25 cellular contexts compared by ENCODE assay signal in genomic region chr9:97941323-97941722, GRCh38. TPM values are rescaled to one million over a fixed set of nuclear protein-coding genes. Genes with fewer than 3 reads are reported as not detected.
DNase-seq lines count a peak whose midpoint lies in the region; FAIRE-seq and TF ChIP-seq lines count a peak whose summit lies in the region.
"Had no signal": no experiment of that assay in that cellular context is flagged by ENCODE, and none has a peak within 500 bp of the region (broad histone marks: within the 10 kb centered on the region; RNA-seq: fewer than 3 reads in every experiment).

No MANE protein-coding gene starts in this region.

- TF ChIP-seq POLR2A in GM12891 (IDR thresholded peaks at IDR 0.05; ENCODE audit: low read depth, low read length), result no peak

- no peak for TF ChIP-seq RAD21 in neural cell (conservative IDR thresholded peaks at IDR 0.05)

- peak; percentile 40 for FAIRE-seq in GM12891 (lab: Jason Lieb, UNC)
- FAIRE-seq: A204.1, D721Med, GM12878, GM18507 had no signal

- peaks cover 72% of the 10 kb centered on the region for H3K4me1 ChIP-seq in Loucy (ENCODE audit: insufficient read depth, low read length, poor library complexity, severe bottlenecking)
- H3K4me1 ChIP-seq in SJCRH30, result no peaks in the 10 kb centered on the region
- H3K4me1 ChIP-seq: BE2C, Caco-2 had no signal

- DNase-seq in GM12891 (ENCODE audit: insufficient read length, low spot score), result no peak
- no peak for DNase-seq in SJCRH30
- no peak for DNase-seq in EL
- no peak for DNase-seq in osteocyte (ENCODE audit: extremely low spot score, unreplicated experiment)
- DNase-seq: 8988T; ACHN; BE2C; C1 segment of cervical spinal cord; Caco-2; Calu3; CD4-positive, alpha-beta memory T cell; CD4-positive, CD25-positive, alpha-beta regulatory T cell; DMS79 treated with DMSO at 0.1 percent for 48 hours; GDM1 had no signal

- H3K4me2 ChIP-seq in Loucy (ENCODE audit: low read depth, low read length, poor library complexity, severe bottlenecking) (no peak overlapping the region), neural cell (ENCODE audit: low read length) (peak overlapping the region; percentile 37)
- H3K4me2 ChIP-seq: BLaER1 had no signal

- no peaks in the 10 kb centered on the region for H3K36me3 Mint-ChIP-seq in osteocyte (ENCODE audit: unreplicated experiment)
- H3K36me3 Mint-ChIP-seq: CD14-positive monocyte; CD4-positive, alpha-beta memory T cell; CD4-positive, CD25-positive, alpha-beta regulatory T cell had no signal

- no peak overlapping the region for H3K4me3 Mint-ChIP-seq in osteocyte (ENCODE audit: unreplicated experiment)
- H3K4me3 Mint-ChIP-seq: CD14-positive monocyte; CD4-positive, alpha-beta memory T cell; CD4-positive, CD25-positive, alpha-beta regulatory T cell had no signal

- H3K9me2 ChIP-seq in Loucy (replicated peaks; ENCODE audit: low read depth, low read length) (no peaks in the 10 kb centered on the region), neural cell (ENCODE audit: insufficient read depth, low read length) (no peaks in the 10 kb centered on the region)

- peak overlapping the region; percentile 62 for H3K27ac ChIP-seq in neural cell (ENCODE audit: low read length)
- H3K27ac ChIP-seq in SJCRH30, result no peak overlapping the region
- H3K27ac ChIP-seq: BLaER1 had no signal

- H3K36me3 ChIP-seq in Loucy (ENCODE audit: insufficient read depth, low read length), result no peaks in the 10 kb centered on the region
- H3K36me3 ChIP-seq in neural cell (ENCODE audit: insufficient read depth, low read length), result no peaks in the 10 kb centered on the region
- no peaks in the 10 kb centered on the region for H3K36me3 ChIP-seq in SJCRH30
- H3K36me3 ChIP-seq: BE2C, BLaER1 had no signal

- peak overlapping the region; percentile 50; the same call in 1 of the 2 replicates for H2AFZ ChIP-seq in Loucy (ENCODE audit: low read length)
- H2AFZ ChIP-seq in neural cell (ENCODE audit: low read depth, low read length), result no peak overlapping the region

- no peaks in the 10 kb centered on the region for H3K9me3 Mint-ChIP-seq in osteocyte (ENCODE audit: unreplicated experiment)
- H3K9me3 Mint-ChIP-seq: CD14-positive monocyte had no signal

- H4K20me1 ChIP-seq in Loucy (ENCODE audit: insufficient read depth, low read length, poor library complexity, severe bottlenecking), result no peaks in the 10 kb centered on the region
- H4K20me1 ChIP-seq in neural cell (ENCODE audit: insufficient read depth), result no peaks in the 10 kb centered on the region
- H4K20me1 ChIP-seq: BLaER1 had no signal

- H3K27ac Mint-ChIP-seq in osteocyte (ENCODE audit: unreplicated experiment), result no peak overlapping the region
- H3K27ac Mint-ChIP-seq: CD14-positive monocyte; CD4-positive, CD25-positive, alpha-beta regulatory T cell had no signal

- no peak for TF ChIP-seq CTCF in Loucy (conservative IDR thresholded peaks at IDR 0.05; ENCODE audit: low read length)
- no peak for TF ChIP-seq CTCF in neural cell (IDR thresholded peaks at IDR 0.05; ENCODE audit: poor library complexity, severe bottlenecking)
- TF ChIP-seq CTCF in osteocyte (IDR thresholded peaks at IDR 0.05), result no peak

- H3K27me3 Mint-ChIP-seq in osteocyte (ENCODE audit: unreplicated experiment), result peaks cover 64% of the 10 kb centered on the region
- H3K27me3 Mint-ChIP-seq: CD4-positive, alpha-beta memory T cell had no signal

- peak overlapping the region; percentile 76 for H3K9ac ChIP-seq in Loucy (ENCODE audit: low read depth, low read length, poor library complexity, severe bottlenecking)
- H3K9ac ChIP-seq in neural cell (ENCODE audit: low read length), result no peak overlapping the region
- H3K9ac ChIP-seq: BLaER1 had no signal

- H3K4me1 Mint-ChIP-seq in osteocyte (ENCODE audit: unreplicated experiment), result no peaks in the 10 kb centered on the region

- TF ChIP-seq EP300 in neural cell (conservative IDR thresholded peaks at IDR 0.05; ENCODE audit: poor library complexity, severe bottlenecking), result no peak

- H3F3A ChIP-seq in Loucy (ENCODE audit: low read depth) (peaks cover 10% of the 10 kb centered on the region), neural cell (ENCODE audit: insufficient read depth, low read length, poor library complexity, severe bottlenecking) (no peaks in the 10 kb centered on the region)

- no peak overlapping the region for H3K4me3 ChIP-seq in Loucy (ENCODE audit: low read length, poor library complexity, severe bottlenecking)
- H3K4me3 ChIP-seq in neural cell (ENCODE audit: low read length), result no peak overlapping the region
- no peak overlapping the region for H3K4me3 ChIP-seq in SJCRH30
- H3K4me3 ChIP-seq: BLaER1, GM12878 had no signal

- no peaks in the 10 kb centered on the region for H3K27me3 ChIP-seq in Loucy (ENCODE audit: insufficient read depth, low read length, poor library complexity, severe bottlenecking)
- H3K27me3 ChIP-seq in neural cell (ENCODE audit: insufficient read depth, low read depth, low read length), result peaks cover 62% of the 10 kb centered on the region
- H3K27me3 ChIP-seq in SJCRH30, result peaks cover 27% of the 10 kb centered on the region; the same call in 1 of the 2 replicates
- H3K27me3 ChIP-seq: BLaER1 had no signal

- peaks cover 16% of the 10 kb centered on the region for H3K79me2 ChIP-seq in Loucy (ENCODE audit: insufficient read depth, low read length)
- H3K79me2 ChIP-seq in neural cell (replicated peaks; ENCODE audit: insufficient read depth, low read length), result no peaks in the 10 kb centered on the region

- H3K9me3 ChIP-seq in Loucy (ENCODE audit: insufficient read depth, low read depth, low read length), result no peaks in the 10 kb centered on the region
- H3K9me3 ChIP-seq in neural cell (ENCODE audit: low read length), result no peaks in the 10 kb centered on the region
- peaks cover 3% of the 10 kb centered on the region; the same call in 1 of the 2 replicates for H3K9me3 ChIP-seq in SJCRH30 (replicated peaks)
- H3K9me3 ChIP-seq: BE2C, BLaER1, Caco-2 had no signal

TF ChIP-seq in GM12891, 5 proteins besides CTCF, POLR2A, EP300 and RAD21:
- TF ChIP-seq POU2F2 (IDR thresholded peaks at IDR 0.05; ENCODE audit: low read depth, low read length) (no peak), PAX5 (IDR thresholded peaks at IDR 0.05; ENCODE audit: insufficient read depth, low read length, severe bottlenecking) (no peak), TAF1 (IDR thresholded peaks at IDR 0.05; ENCODE audit: low read depth, low read length) (no peak), POLR2AphosphoS5 (IDR thresholded peaks at IDR 0.05; ENCODE audit: low read depth, low read length) (no peak), SPI1 (IDR thresholded peaks at IDR 0.05; ENCODE audit: low read depth, low read length) (no peak)

TF ChIP-seq in neural cell, 6 proteins besides CTCF, POLR2A, EP300 and RAD21:
- TF ChIP-seq TAF1 (IDR thresholded peaks at IDR 0.05; ENCODE audit: low read depth), result no peak
- TF ChIP-seq EZH2 (IDR thresholded peaks at IDR 0.05; ENCODE audit: borderline replicate concordance, insufficient read depth, low read length, poor library complexity, severe bottlenecking), result no peak
- no peak for TF ChIP-seq SMC3 (conservative IDR thresholded peaks at IDR 0.05; ENCODE audit: poor library complexity)
- TF ChIP-seq MXI1 (conservative IDR thresholded peaks at IDR 0.05; ENCODE audit: poor library complexity, severe bottlenecking), result no peak
- TF ChIP-seq POLR2AphosphoS5 (IDR thresholded peaks at IDR 0.05), result no peak
- TF ChIP-seq REST (IDR thresholded peaks at IDR 0.05; ENCODE audit: borderline replicate concordance), result no peak

RNA-seq across cellular contexts. Expression of gene HEMGN, which starts 3.4 kb away (rescaled TPM):
- 0.06 TPM for polyA plus RNA-seq in GM12891 (2012; ENCODE audit: low read depth, missing spikeins)
- polyA plus RNA-seq in neural cell, result not detected in 2 replicates
- polyA minus RNA-seq in neural cell, result not detected in 2 replicates
- total RNA-seq in SJCRH30 (2014; rRNA removed; shearing (Covaris generic)), result not detected in 2 replicates
- total RNA-seq in osteocyte, result not detected in 2 replicates
- total RNA-seq: A673, Caco-2, Calu3, G401 had no signal
- polyA plus RNA-seq: AG04450 had no signal

RNA-seq across cellular contexts. Expression of gene TRMO, which starts 19.0 kb away (rescaled TPM):
- polyA plus RNA-seq in GM12891 (2012; ENCODE audit: low read depth, missing spikeins), result 9.2 TPM
- polyA plus RNA-seq in neural cell, result 15.0 and 15.4 TPM in 2 replicates
- 24.5 and 27.5 TPM in 2 replicates for polyA minus RNA-seq in neural cell
- total RNA-seq in SJCRH30 (2014; rRNA removed; shearing (Covaris generic)), result 15.8 and 17.1 TPM in 2 replicates
- total RNA-seq in osteocyte, result 10.6 and 15.3 TPM in 2 replicates

RNA-seq across cellular contexts. Expression of gene ANP32B, which starts 41.8 kb away (rescaled TPM):
- 230 TPM for polyA plus RNA-seq in GM12891 (2012; ENCODE audit: low read depth, missing spikeins)
- 3.7 and 4.1 TPM in 2 replicates for polyA plus RNA-seq in neural cell
- polyA minus RNA-seq in neural cell, result 2.2 and 4.5 TPM in 2 replicates
- 40.7 and 45.7 TPM in 2 replicates for total RNA-seq in SJCRH30 (2014; rRNA removed; shearing (Covaris generic))
- total RNA-seq in osteocyte, result 114 and 117 TPM in 2 replicates
